1 cellular context compared by ENCODE assay signal in the genomic region with DNA sequence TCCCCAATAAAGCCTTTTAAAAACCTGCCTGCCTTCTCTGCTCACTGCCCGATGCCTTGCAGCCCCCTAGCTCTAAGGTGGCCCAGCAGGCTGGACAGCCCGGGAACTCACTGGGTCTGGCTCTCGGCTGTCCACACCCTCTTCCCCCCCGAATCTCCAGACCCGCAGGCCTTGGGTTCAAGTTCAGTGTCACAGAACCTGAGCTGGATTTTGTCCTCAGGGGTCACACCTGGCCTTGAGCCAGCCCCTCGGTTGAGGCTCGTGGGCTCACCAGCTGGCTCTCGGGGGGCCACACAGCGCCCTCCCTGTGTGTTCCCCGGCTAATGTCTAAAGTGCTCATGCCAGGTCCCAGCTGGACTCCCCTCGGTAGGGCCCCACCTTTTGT.
TF ChIP-seq lines count a peak whose summit lies in the region.

No MANE protein-coding gene starts in this region.

TF ChIP-seq in endothelial cell of umbilical vein, 7 proteins besides CTCF, POLR2A, EP300 and RAD21:
- peak; percentile 7 for TF ChIP-seq POLR2AphosphoS5 (IDR thresholded peaks at IDR 0.05; ENCODE audit: insufficient read depth, low read depth, low read length)
- no peak for TF ChIP-seq EZH2 (IDR thresholded peaks at IDR 0.05; ENCODE audit: borderline replicate concordance, low read depth, low read length, severe bottlenecking)
- TF ChIP-seq MYC (IDR thresholded peaks at IDR 0.05; ENCODE audit: low read depth, low read length) = no peak
